ENCODE assay signal across 25 cellular contexts in the genomic region with DNA sequence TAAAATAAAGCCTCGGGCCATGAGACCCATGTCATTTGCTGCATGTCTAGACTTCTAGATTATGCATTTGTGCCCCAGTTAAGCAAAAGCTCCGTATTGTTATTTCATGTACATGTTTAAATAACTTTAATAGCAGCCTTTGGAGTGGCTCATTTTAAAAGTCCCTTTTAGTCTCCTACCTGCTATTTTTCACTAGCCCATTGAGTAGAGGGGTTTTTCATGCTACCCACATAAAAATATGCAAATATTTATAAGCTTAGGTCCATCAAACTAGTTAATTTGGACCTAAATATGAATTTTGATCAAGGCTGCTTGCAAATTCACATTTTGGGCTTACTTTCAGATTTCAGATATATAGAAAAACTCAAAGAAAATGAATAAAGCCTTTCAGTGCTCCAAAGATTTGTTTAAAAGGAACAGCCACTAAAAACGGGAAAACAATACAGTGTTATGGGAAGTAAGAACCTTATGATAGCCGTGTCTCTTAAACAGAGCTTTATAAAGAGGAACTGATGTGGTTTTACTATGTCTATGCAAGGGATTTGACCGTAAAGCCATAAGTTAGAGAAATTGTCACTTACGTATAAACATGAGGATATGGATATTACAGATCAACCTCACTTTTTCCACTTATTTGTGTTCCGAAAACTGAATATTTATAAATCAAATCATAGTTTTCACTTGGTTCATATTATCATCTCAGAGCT. TPM values are rescaled to one million over a fixed set of nuclear protein-coding genes. Genes with fewer than 3 reads are reported as not detected.
DNase-seq lines count a peak whose midpoint lies in the region; ATAC-seq and TF ChIP-seq lines count a peak whose summit lies in the region.
"Had no signal": no experiment of that assay in that cellular context is flagged by ENCODE, and none has a peak within 500 bp of the region (broad histone marks: within the 10 kb centered on the region; RNA-seq: fewer than 3 reads in every experiment).

No MANE protein-coding gene starts in this region.

- no peaks in the 10 kb centered on the region for H3K27me3 ChIP-seq in left lung
- H3K27me3 ChIP-seq in Karpas-422 (ENCODE audit: low read length): no peaks in the 10 kb centered on the region
- H3K27me3 ChIP-seq: body of pancreas, MG63, SJCRH30, spleen, stomach, upper lobe of left lung had no signal

- H3K4me1 ChIP-seq in left lung (peaks cover 0 to 7% of the 10 kb centered on the region in 2 donors), Karpas-422 (ENCODE audit: low read length) (peaks cover 6% of the 10 kb centered on the region)
- H3K4me1 ChIP-seq: SJCRH30 had no signal

- peak; percentile 52 for DNase-seq in KBM-7
- peak; percentile 32 for DNase-seq in SIG-M5 (lab: John Stamatoyannopoulos, UW)
- DNase-seq in left lung: no peak
- peak; percentile 40 for DNase-seq in superior temporal gyrus (ENCODE audit: extremely low spot score)
- DNase-seq in kidney tubule cell (ENCODE audit: low spot score): no peak
- no peak for DNase-seq in occipital lobe (lab: John Stamatoyannopoulos, UW)
- DNase-seq in Karpas-422: no peak
- DNase-seq: activated CD4-positive, alpha-beta memory T cell treated with anti-CD3 and anti-CD28 coated beads, Interleukin-2, amount 10 ng/mL, durations not matched to agents 7 days and 5 days; activated gamma-delta T cell; activated naive CD8-positive, alpha-beta T cell treated with anti-CD3 and anti-CD28 coated beads, Interleukin-2, amount 50 U/mL, for 24 hours; body of pancreas; CD4-positive, CD25-positive, alpha-beta regulatory T cell; effector memory CD4-positive, alpha-beta T cell; MG63; NCI-H187; NCI-H2227 treated with DMSO at 0.1 percent for 48 hours; retina; SJCRH30; spleen; stomach; T-helper 17 cell; upper lobe of left lung had no signal

- in situ Hi-C loops in KBM-7 (cut with MboI; ENCODE audit: low pct_unique_long_range_greater_than_20kb, low sequenced_read_pairs): no loop called here

- intact Hi-C loops in left lung (cut with DNase I): no loop called here

- H3K36me3 ChIP-seq in left lung (no peaks in the 10 kb centered on the region), Karpas-422 (ENCODE audit: insufficient read depth, low read length) (no peaks in the 10 kb centered on the region)
- H3K36me3 ChIP-seq: HAP-1, MG63, SJCRH30, spleen, stomach, upper lobe of left lung had no signal

- no peak overlapping the region for H3K4me2 ChIP-seq in Karpas-422 (ENCODE audit: low read depth, low read length, poor library complexity, severe bottlenecking)

- no peaks in the 10 kb centered on the region for H3K79me2 ChIP-seq in Karpas-422 (ENCODE audit: low read length)

- H3K4me3 ChIP-seq in left lung (no peak overlapping the region), Karpas-422 (ENCODE audit: low read length) (no peak overlapping the region)
- H3K4me3 ChIP-seq: HAP-1, lung, MG63, SJCRH30, spleen, stomach, upper lobe of left lung had no signal

- H2AFZ ChIP-seq in Karpas-422 (ENCODE audit: low read length): no peak overlapping the region

- no peaks in the 10 kb centered on the region for H3K9me2 ChIP-seq in Karpas-422 (replicated peaks; ENCODE audit: insufficient read depth, low read length)

- ATAC-seq in left lung: peak; percentile 42
- ATAC-seq: activated naive CD8-positive, alpha-beta T cell treated with anti-CD3 and anti-CD28 coated beads, Interleukin-2, amount 50 U/mL, for 24 hours; body of pancreas; esophagus mucosa; T-helper 17 cell had no signal

- H4K20me1 ChIP-seq in Karpas-422 (ENCODE audit: insufficient read depth, low read depth, low read length): no peaks in the 10 kb centered on the region

- H3K9ac ChIP-seq in Karpas-422 (ENCODE audit: low read length): no peak overlapping the region

- H3K9me3 ChIP-seq in left lung (no peaks in the 10 kb centered on the region), Karpas-422 (ENCODE audit: low read length) (no peaks in the 10 kb centered on the region)
- H3K9me3 ChIP-seq: body of pancreas, HAP-1, MG63, SJCRH30, spleen, stomach, upper lobe of left lung had no signal

- H3K27ac ChIP-seq in left lung (peak overlapping the region in 1 of 2 donors; percentile 6), Karpas-422 (ENCODE audit: low read length) (no peak overlapping the region)
- H3K27ac ChIP-seq: body of pancreas, SJCRH30, spleen, stomach, upper lobe of left lung had no signal

- no peak for TF ChIP-seq CTCF in left lung (IDR thresholded peaks at IDR 0.05)

RNA-seq across cellular contexts. Expression of a gene that starts 30.0 kb away (rescaled TPM):
- total RNA-seq in left lung: 10 to 100 TPM; 24.3 to 68.9 TPM
- total RNA-seq in occipital lobe: 1.2 TPM
- 0.37 and 0.43 TPM in 2 replicates for total RNA-seq in Karpas-422 (2014; rRNA removed; shearing (Covaris generic); ENCODE audit: low replicate concordance)

Comparison
In these comparisons a context has a peak if more than half of its experiments do, and no peak if none do; other contexts are left out.
1. DNase-seq: peak in KBM-7 (single experiment), SIG-M5 (single experiment) and superior temporal gyrus (single experiment); none in left lung (0 of 2), kidney tubule cell (single experiment), occipital lobe (single experiment) and Karpas-422 (single experiment).
2. RNA of a gene that starts 30.0 kb away (total RNA-seq): 24.3 to 68.9 TPM in left lung; 1.2 TPM in occipital lobe (single experiment) and 0.37 to 0.43 TPM in Karpas-422; every median in the first group is over 10 times any median in the second.